ENCODE assay signal across 16 cellular contexts in genomic region chr1:226019550-226019949, GRCh38.
"Had no signal": no experiment of that assay in that cellular context is flagged by ENCODE, and none has a peak within 500 bp of the region (broad histone marks: within the 10 kb centered on the region; RNA-seq: fewer than 3 reads in every experiment).

No MANE protein-coding gene starts in this region.

- H3K4me3 ChIP-seq: ascending aorta, esophagus squamous epithelium, smooth muscle cell, thyroid gland, vagina had no signal

- DNase-seq: activated CD4-positive, alpha-beta T cell treated with anti-CD3 and anti-CD28 coated beads for 36 hours; activated CD8-positive, alpha-beta memory T cell treated with anti-CD3 and anti-CD28 coated beads, Interleukin-2, amount 50 U/mL, for 48 hours; activated CD8-positive, alpha-beta T cell treated with anti-CD3 and anti-CD28 coated beads for 36 hours; activated naive CD4-positive, alpha-beta T cell treated with Interleukin-2 at 50 U/mL for 16 hours; activated naive CD8-positive, alpha-beta T cell treated with anti-CD3 and anti-CD28 coated beads, Interleukin-2, amount 50 U/mL, for 24 hours; esophagus squamous epithelium; foreskin fibroblast; mammary epithelial cell; nucleus accumbens; right cardiac atrium had no signal

- ATAC-seq: activated CD4-positive, alpha-beta T cell treated with anti-CD3 and anti-CD28 coated beads for 36 hours; activated CD8-positive, alpha-beta T cell treated with anti-CD3 and anti-CD28 coated beads for 36 hours; activated naive CD8-positive, alpha-beta T cell treated with anti-CD3 and anti-CD28 coated beads, Interleukin-2, amount 50 U/mL, for 24 hours; left lobe of liver; natural killer cell treated with Interleukin-12 subunit alpha and Interleukin-12 subunit beta and Interleukin-15 and Interleukin-18, amount 100 ng/mL, for 72 hours; right cardiac atrium had no signal

- H3K4me1 ChIP-seq: ascending aorta, thyroid gland, vagina had no signal

- H3K9me3 ChIP-seq: ascending aorta, esophagus squamous epithelium, thyroid gland, vagina had no signal

- H3K36me3 ChIP-seq: ascending aorta, esophagus squamous epithelium, thyroid gland, vagina had no signal
